In the genomic region with DNA sequence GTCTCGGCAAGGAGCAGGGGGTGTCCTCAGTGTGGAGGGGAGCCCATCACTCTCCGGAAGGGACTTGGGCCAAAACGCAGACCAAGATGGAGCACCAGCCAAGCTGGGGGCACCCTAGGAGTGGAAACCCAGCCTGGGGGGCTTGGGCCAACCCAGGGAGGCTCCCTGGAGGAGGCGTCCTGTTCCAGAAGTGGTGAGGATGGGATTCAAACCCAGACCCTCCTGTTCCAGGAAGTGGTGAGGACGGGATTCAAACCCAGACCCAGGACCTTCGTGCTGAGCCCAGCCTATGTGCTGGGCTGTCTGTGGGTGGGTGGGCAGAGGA, we compare ENCODE assay signal across 21 cellular contexts. TPM values are rescaled to one million over a fixed set of nuclear protein-coding genes. Genes with fewer than 3 reads are reported as not detected.
DNase-seq lines count a peak whose midpoint lies in the region; ATAC-seq and TF ChIP-seq lines count a peak whose summit lies in the region.
"Had no signal": no experiment of that assay in that cellular context is flagged by ENCODE, and none has a peak within 500 bp of the region (broad histone marks: within the 10 kb centered on the region; RNA-seq: fewer than 3 reads in every experiment).

No MANE protein-coding gene starts in this region.

- H3K27ac Mint-ChIP-seq in activated CD4-positive, alpha-beta memory T cell treated with anti-CD3 and anti-CD28 coated beads for 36 hours = no peak overlapping the region
- no peak overlapping the region for H3K27ac Mint-ChIP-seq in activated CD4-positive, alpha-beta memory T cell treated with anti-CD3 and anti-CD28 coated beads, Interleukin-2, amount 10 ng/mL, durations not matched to agents 7 days and 5 days
- H3K27ac Mint-ChIP-seq: activated CD4-positive, alpha-beta T cell treated with anti-CD3 and anti-CD28 coated beads for 36 hours; activated naive CD8-positive, alpha-beta T cell treated with anti-CD3 and anti-CD28 coated beads for 36 hours; dendritic cell treated with granulocyte-macrophage colony-stimulating factor and Interleukin-4, amounts not matched to agents 40 ng/mL and 50 ng/mL, for 4 days; natural killer cell; type B pancreatic cell had no signal

- no peaks in the 10 kb centered on the region for H3K4me1 Mint-ChIP-seq in activated CD4-positive, alpha-beta memory T cell treated with anti-CD3 and anti-CD28 coated beads for 36 hours (ENCODE audit: low read depth)
- H3K4me1 Mint-ChIP-seq in activated CD4-positive, alpha-beta memory T cell treated with anti-CD3 and anti-CD28 coated beads, Interleukin-2, amount 10 ng/mL, durations not matched to agents 7 days and 5 days = no peaks in the 10 kb centered on the region
- H3K4me1 Mint-ChIP-seq: activated CD4-positive, alpha-beta T cell treated with anti-CD3 and anti-CD28 coated beads for 36 hours; activated naive CD8-positive, alpha-beta T cell treated with anti-CD3 and anti-CD28 coated beads for 36 hours; natural killer cell had no signal

- ATAC-seq in left cardiac atrium = no peak
- ATAC-seq: activated CD4-positive, alpha-beta T cell treated with anti-CD3 and anti-CD28 coated beads for 36 hours had no signal

- TF ChIP-seq CTCF in left ventricle myocardium inferior (IDR thresholded peaks at IDR 0.05; ENCODE audit: borderline replicate concordance) (no peak), prostate gland (IDR thresholded peaks at IDR 0.05) (no peak)

- peaks cover 3% of the 10 kb centered on the region for H3K27me3 Mint-ChIP-seq in activated CD4-positive, alpha-beta memory T cell treated with anti-CD3 and anti-CD28 coated beads for 36 hours
- no peaks in the 10 kb centered on the region for H3K27me3 Mint-ChIP-seq in activated CD4-positive, alpha-beta memory T cell treated with anti-CD3 and anti-CD28 coated beads, Interleukin-2, amount 10 ng/mL, durations not matched to agents 7 days and 5 days
- H3K27me3 Mint-ChIP-seq: activated CD4-positive, alpha-beta T cell treated with anti-CD3 and anti-CD28 coated beads for 36 hours; brain; type B pancreatic cell had no signal

- H3K27ac ChIP-seq in left ventricle myocardium inferior (replicated peaks) = peak overlapping the region; percentile 96
- H3K27ac ChIP-seq in esophagus (ENCODE audit: low read depth in 2 of 2, low read length in 1 of 2) = peak overlapping the region; percentile 45 to 90
- peak overlapping the region; percentile 49 to 55 for H3K27ac ChIP-seq in prostate gland
- H3K27ac ChIP-seq: pancreas had no signal

- H3K4me3 Mint-ChIP-seq in activated CD4-positive, alpha-beta memory T cell treated with anti-CD3 and anti-CD28 coated beads for 36 hours = no peak overlapping the region
- H3K4me3 Mint-ChIP-seq in activated CD4-positive, alpha-beta memory T cell treated with anti-CD3 and anti-CD28 coated beads, Interleukin-2, amount 10 ng/mL, durations not matched to agents 7 days and 5 days = no peak overlapping the region
- H3K4me3 Mint-ChIP-seq: activated CD4-positive, alpha-beta T cell treated with anti-CD3 and anti-CD28 coated beads for 36 hours; activated naive CD8-positive, alpha-beta T cell treated with anti-CD3 and anti-CD28 coated beads for 36 hours; dendritic cell treated with granulocyte-macrophage colony-stimulating factor and Interleukin-4, amounts not matched to agents 40 ng/mL and 50 ng/mL, for 4 days; natural killer cell; type B pancreatic cell had no signal

- H3K4me1 ChIP-seq in left ventricle myocardium inferior = peaks cover 51% of the 10 kb centered on the region
- peaks cover 8 to 12% of the 10 kb centered on the region in 2 donors for H3K4me1 ChIP-seq in esophagus (ENCODE audit: control insufficient read depth in 2 of 2, insufficient read depth in 2 of 2, low read length in 1 of 2)
- H3K4me1 ChIP-seq in prostate gland (replicated peaks) = no peaks in the 10 kb centered on the region
- H3K4me1 ChIP-seq: pancreas had no signal

- H3K27me3 ChIP-seq in left ventricle myocardium inferior (ENCODE audit: low read depth) = peaks cover 28% of the 10 kb centered on the region
- no peaks in the 10 kb centered on the region for H3K27me3 ChIP-seq in esophagus (ENCODE audit: control insufficient read depth in 1 of 2, insufficient read depth in 2 of 2, low read length in 2 of 2)
- no peaks in the 10 kb centered on the region for H3K27me3 ChIP-seq in prostate gland (replicated peaks; ENCODE audit: insufficient read depth)
- H3K27me3 ChIP-seq: pancreas had no signal

- WGBS in esophagus, 2 donors = 69 to 84% methylated on average over 6 of the region's 6 CpGs
- 86% methylated on average over 6 of the region's 6 CpGs for WGBS in prostate gland

- no peaks in the 10 kb centered on the region for H3K36me3 Mint-ChIP-seq in activated CD4-positive, alpha-beta memory T cell treated with anti-CD3 and anti-CD28 coated beads for 36 hours
- no peaks in the 10 kb centered on the region for H3K36me3 Mint-ChIP-seq in activated CD4-positive, alpha-beta memory T cell treated with anti-CD3 and anti-CD28 coated beads, Interleukin-2, amount 10 ng/mL, durations not matched to agents 7 days and 5 days (ENCODE audit: low read depth)
- H3K36me3 Mint-ChIP-seq: activated naive CD8-positive, alpha-beta T cell treated with anti-CD3 and anti-CD28 coated beads for 36 hours; brain; natural killer cell; type B pancreatic cell had no signal

- no peak for TF ChIP-seq POLR2A in prostate gland (IDR thresholded peaks at IDR 0.05)

- POLR2A ChIA-PET in activated CD4-positive, alpha-beta memory T cell treated with anti-CD3 and anti-CD28 coated beads for 36 hours (lab: Charles Lee) = no interaction called here
- POLR2A ChIA-PET in activated CD4-positive, alpha-beta memory T cell treated with anti-CD3 and anti-CD28 coated beads, Interleukin-2, amount 10 ng/mL, durations not matched to agents 7 days and 5 days (lab: Charles Lee) = no interaction called here

- H3K36me3 ChIP-seq in left ventricle myocardium inferior (peaks cover 13% of the 10 kb centered on the region), esophagus (ENCODE audit: control insufficient read depth in 2 of 2, insufficient read depth in 2 of 2, low read length in 1 of 2) (no peaks in the 10 kb centered on the region), prostate gland (no peaks in the 10 kb centered on the region)
- H3K36me3 ChIP-seq: pancreas had no signal

- DNase-seq in left ventricle myocardium inferior (no peak), left cardiac atrium (no peak), prostate gland (ENCODE audit: low spot score) (no peak), SK-N-DZ (ENCODE audit: low spot score) (no peak)
- DNase-seq in activated CD4-positive, alpha-beta memory T cell treated with anti-CD3 and anti-CD28 coated beads for 36 hours = no peak
- DNase-seq in stimulated activated CD4-positive, alpha-beta T cell treated with anti-CD3 and anti-CD28 coated beads, Interleukin-15, amount 100 ng/mL, for 24 hours = no peak
- no peak for DNase-seq in activated CD4-positive, alpha-beta memory T cell treated with anti-CD3 and anti-CD28 coated beads, Interleukin-2, amount 10 ng/mL, durations not matched to agents 7 days and 5 days
- DNase-seq: activated CD4-positive, alpha-beta T cell treated with anti-CD3 and anti-CD28 coated beads for 36 hours; activated naive CD8-positive, alpha-beta T cell treated with anti-CD3 and anti-CD28 coated beads for 36 hours; COR-L47; mesendoderm; natural killer cell; NCI-H510A treated with DMSO at 0.1 percent for 48 hours; stimulated activated naive CD4-positive, alpha-beta T cell treated with Interleukin-2 at 50 U/mL for 16 hours had no signal

- intact Hi-C loops in left ventricle myocardium inferior (cut with micrococcal nuclease) (no loop called here), left cardiac atrium (cut with DNase I) (no loop called here), prostate gland (cut with DNase I) (loop anchor here (5.0 kb wide), 1 partner anchor 47 kb away; a partner anchor contains a TSS)
- intact Hi-C loops in activated CD4-positive, alpha-beta memory T cell treated with anti-CD3 and anti-CD28 coated beads for 36 hours (cut with micrococcal nuclease) = no loop called here

- no peaks in the 10 kb centered on the region for H3K9me3 Mint-ChIP-seq in activated CD4-positive, alpha-beta memory T cell treated with anti-CD3 and anti-CD28 coated beads for 36 hours
- H3K9me3 Mint-ChIP-seq in activated CD4-positive, alpha-beta memory T cell treated with anti-CD3 and anti-CD28 coated beads, Interleukin-2, amount 10 ng/mL, durations not matched to agents 7 days and 5 days = no peaks in the 10 kb centered on the region
- H3K9me3 Mint-ChIP-seq: activated naive CD8-positive, alpha-beta T cell treated with anti-CD3 and anti-CD28 coated beads for 36 hours; brain; dendritic cell treated with granulocyte-macrophage colony-stimulating factor and Interleukin-4, amounts not matched to agents 40 ng/mL and 50 ng/mL, for 4 days; natural killer cell; type B pancreatic cell had no signal

- CTCF ChIA-PET in activated CD4-positive, alpha-beta memory T cell treated with anti-CD3 and anti-CD28 coated beads for 36 hours (lab: Charles Lee) = no interaction called here
- CTCF ChIA-PET in activated CD4-positive, alpha-beta memory T cell treated with anti-CD3 and anti-CD28 coated beads, Interleukin-2, amount 10 ng/mL, durations not matched to agents 7 days and 5 days (lab: Charles Lee) = no interaction called here

- H3K9me3 ChIP-seq in left ventricle myocardium inferior (replicated peaks) = no peaks in the 10 kb centered on the region
- H3K9me3 ChIP-seq in esophagus (ENCODE audit: control insufficient read depth in 2 of 2, insufficient read depth in 1 of 2, low read depth in 1 of 2, low read length in 1 of 2) = no peaks in the 10 kb centered on the region
- H3K9me3 ChIP-seq in prostate gland = no peaks in the 10 kb centered on the region
- H3K9me3 ChIP-seq: pancreas had no signal

- peak overlapping the region; percentile 74 for H3K4me3 ChIP-seq in left ventricle myocardium inferior
- H3K4me3 ChIP-seq in esophagus (ENCODE audit: low read depth in 1 of 2, low read length in 2 of 2) = no peak overlapping the region
- H3K4me3 ChIP-seq in prostate gland = no peak overlapping the region
- H3K4me3 ChIP-seq: pancreas had no signal

RNA-seq across cellular contexts. Expression of a gene that starts 0.8 kb away (rescaled TPM):
- 162 TPM for total RNA-seq in left ventricle myocardium inferior
- 100 to 1,000 TPM; 331 to 357 TPM for total RNA-seq in left cardiac atrium
- 1 to 10 TPM; 2.8 to 4.1 TPM for polyA plus RNA-seq in esophagus
- 10 to 100 TPM in 1 of 2 donors, 1 to 10 TPM in 1; 8.2 to 13.9 TPM for total RNA-seq in prostate gland
- under 1 TPM in 1 of 2 experiments, not detected in 1; 0.02 TPM for total RNA-seq in activated CD4-positive, alpha-beta memory T cell treated with anti-CD3 and anti-CD28 coated beads for 36 hours
- 0.01 and 0.07 TPM in 2 replicates for polyA plus RNA-seq in SK-N-DZ (2014; cell fraction: cytosol; rRNA removed)
- 0.08 and 0.15 TPM in 2 replicates for polyA plus RNA-seq in SK-N-DZ (2014; cell fraction: nucleus; rRNA removed)
- not detected for total RNA-seq in activated CD4-positive, alpha-beta memory T cell treated with anti-CD3 and anti-CD28 coated beads, Interleukin-2, amount 10 ng/mL, durations not matched to agents 7 days and 5 days
- total RNA-seq: activated CD4-positive, alpha-beta T cell treated with anti-CD3 and anti-CD28 coated beads for 36 hours; activated naive CD8-positive, alpha-beta T cell treated with anti-CD3 and anti-CD28 coated beads for 36 hours had no signal
- polyA plus RNA-seq: keratinocyte had no signal

RNA-seq across cellular contexts. Expression of a gene that starts 15.9 kb away (rescaled TPM):
- total RNA-seq in left ventricle myocardium inferior (73.5 TPM), left cardiac atrium (10 to 100 TPM; 32.7 to 47.8 TPM), prostate gland (10 to 100 TPM; 23.2 to 26.8 TPM)
- polyA plus RNA-seq in esophagus = 1 to 10 TPM; 2.7 to 4.9 TPM
- total RNA-seq in activated CD4-positive, alpha-beta memory T cell treated with anti-CD3 and anti-CD28 coated beads for 36 hours = under 1 TPM; 0.17 to 0.31 TPM
- polyA plus RNA-seq in SK-N-DZ (2014; cell fraction: cytosol; rRNA removed) = 0.60 and 0.77 TPM in 2 replicates
- polyA plus RNA-seq in SK-N-DZ (2014; cell fraction: nucleus; rRNA removed) = 2.4 and 3.9 TPM in 2 replicates
- total RNA-seq in activated CD4-positive, alpha-beta memory T cell treated with anti-CD3 and anti-CD28 coated beads, Interleukin-2, amount 10 ng/mL, durations not matched to agents 7 days and 5 days = not detected
- total RNA-seq: activated CD4-positive, alpha-beta T cell treated with anti-CD3 and anti-CD28 coated beads for 36 hours had no signal
- polyA plus RNA-seq: BJ, keratinocyte had no signal

RNA-seq across cellular contexts. Expression of a gene that starts 20.7 kb away (rescaled TPM):
- total RNA-seq in left ventricle myocardium inferior (0.41 TPM), left cardiac atrium (1 to 10 TPM in 1 of 2 donors, under 1 TPM in 1; 0.88 to 1.1 TPM), prostate gland (1 to 10 TPM; 2.5 to 3.6 TPM)
- polyA plus RNA-seq in esophagus = 10 to 100 TPM; 12.7 to 20.1 TPM
- total RNA-seq in activated CD4-positive, alpha-beta memory T cell treated with anti-CD3 and anti-CD28 coated beads for 36 hours = under 1 TPM; 0.88 to 0.92 TPM
- not detected in 2 replicates for polyA plus RNA-seq in SK-N-DZ (2014; cell fraction: cytosol; rRNA removed)
- not detected in 2 replicates for polyA plus RNA-seq in SK-N-DZ (2014; cell fraction: nucleus; rRNA removed)
- total RNA-seq in activated CD4-positive, alpha-beta memory T cell treated with anti-CD3 and anti-CD28 coated beads, Interleukin-2, amount 10 ng/mL, durations not matched to agents 7 days and 5 days = under 1 TPM; 0.15 to 0.18 TPM

RNA-seq across cellular contexts. Expression of a gene that starts 40.4 kb away (rescaled TPM):
- total RNA-seq in left ventricle myocardium inferior (7.2 TPM), left cardiac atrium (10 to 100 TPM; 15.0 to 24.8 TPM), prostate gland (1 to 10 TPM; 4.3 to 7.8 TPM)
- 1 to 10 TPM; 1.1 to 2.0 TPM for polyA plus RNA-seq in esophagus
- under 1 TPM in 1 of 2 experiments, not detected in 1; 0.19 TPM for total RNA-seq in activated CD4-positive, alpha-beta memory T cell treated with anti-CD3 and anti-CD28 coated beads for 36 hours
- 2.1 and 2.6 TPM in 2 replicates for polyA plus RNA-seq in SK-N-DZ (2014; cell fraction: cytosol; rRNA removed)
- 2.5 and 2.6 TPM in 2 replicates for polyA plus RNA-seq in SK-N-DZ (2014; cell fraction: nucleus; rRNA removed)
- total RNA-seq in activated CD4-positive, alpha-beta memory T cell treated with anti-CD3 and anti-CD28 coated beads, Interleukin-2, amount 10 ng/mL, durations not matched to agents 7 days and 5 days = not detected
- total RNA-seq: activated CD4-positive, alpha-beta T cell treated with anti-CD3 and anti-CD28 coated beads for 36 hours; activated naive CD8-positive, alpha-beta T cell treated with anti-CD3 and anti-CD28 coated beads for 36 hours had no signal

RNA-seq across cellular contexts. Expression of a gene that starts 47.0 kb away (rescaled TPM):
- total RNA-seq in left ventricle myocardium inferior (22.8 TPM), left cardiac atrium (10 to 100 TPM; 20.9 to 25.9 TPM), prostate gland (10 to 100 TPM; 40.8 to 61.8 TPM)
- polyA plus RNA-seq in esophagus = 10 to 100 TPM; 23.3 to 57.5 TPM
- 10 to 100 TPM; 46.0 to 47.7 TPM for total RNA-seq in activated CD4-positive, alpha-beta memory T cell treated with anti-CD3 and anti-CD28 coated beads for 36 hours
- polyA plus RNA-seq in SK-N-DZ (2014; cell fraction: cytosol; rRNA removed) = 65.8 and 106 TPM in 2 replicates
- 127 and 128 TPM in 2 replicates for polyA plus RNA-seq in SK-N-DZ (2014; cell fraction: nucleus; rRNA removed)
- 10 to 100 TPM; 47.1 to 50.6 TPM for total RNA-seq in activated CD4-positive, alpha-beta memory T cell treated with anti-CD3 and anti-CD28 coated beads, Interleukin-2, amount 10 ng/mL, durations not matched to agents 7 days and 5 days

Comparison
In these comparisons a context has a peak if more than half of its experiments do, and no peak if none do; other contexts are left out.
1. RNA of a gene that starts 0.8 kb away (total RNA-seq): 331 to 357 TPM in left cardiac atrium and 162 TPM in left ventricle myocardium inferior (single experiment); 8.2 to 13.9 TPM in prostate gland, 0.02 TPM in activated CD4-positive, alpha-beta memory T cell treated with anti-CD3 and anti-CD28 coated beads for 36 hours and not detected in activated CD4-positive, alpha-beta memory T cell treated with anti-CD3 and anti-CD28 coated beads, Interleukin-2, amount 10 ng/mL, durations not matched to agents 7 days and 5 days; every median in the first group is over 10 times any median in the second.
2. RNA of a gene that starts 15.9 kb away (total RNA-seq): 73.5 TPM in left ventricle myocardium inferior (single experiment), 32.7 to 47.8 TPM in left cardiac atrium and 23.2 to 26.8 TPM in prostate gland; 0.17 to 0.31 TPM in activated CD4-positive, alpha-beta memory T cell treated with anti-CD3 and anti-CD28 coated beads for 36 hours and not detected in activated CD4-positive, alpha-beta memory T cell treated with anti-CD3 and anti-CD28 coated beads, Interleukin-2, amount 10 ng/mL, durations not matched to agents 7 days and 5 days; every median in the first group is over 10 times any median in the second.
3. Peak in every context shown above with its lines, with median percentiles within 50 percentile points of each other: H3K27ac ChIP-seq.